ENCODE assay signal across 15 cellular contexts in the genomic region with DNA sequence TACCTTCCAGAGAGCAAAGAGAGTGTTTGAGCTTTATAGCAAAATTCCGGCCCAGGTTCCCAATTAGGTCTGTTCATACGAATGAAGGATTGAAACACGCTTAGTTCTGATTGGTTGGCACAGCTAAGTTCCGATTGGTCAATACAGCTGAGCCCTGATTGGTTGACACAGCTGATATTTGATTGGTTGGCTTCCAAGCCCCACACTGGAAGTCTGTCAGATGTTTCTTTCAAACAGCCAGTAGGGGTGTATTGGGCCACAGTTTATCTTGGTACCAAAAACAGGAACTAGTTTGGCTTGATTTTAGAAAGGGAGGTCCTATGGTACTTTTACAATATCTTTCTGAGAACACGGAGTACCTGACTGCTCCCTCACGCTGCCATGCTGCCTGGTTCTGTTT.
"Had no signal": no experiment of that assay in that cellular context is flagged by ENCODE, and none has a peak within 500 bp of the region (broad histone marks: within the 10 kb centered on the region; RNA-seq: fewer than 3 reads in every experiment).

No MANE protein-coding gene starts in this region.

- DNase-seq: activated CD4-positive, alpha-beta T cell treated with anti-CD3 and anti-CD28 coated beads for 48 hours; activated CD8-positive, alpha-beta memory T cell treated with anti-CD3 and anti-CD28 coated beads, Interleukin-2, amount 50 U/mL, for 48 hours; activated CD8-positive, alpha-beta T cell treated with anti-CD3 and anti-CD28 coated beads for 36 hours; activated gamma-delta T cell treated with Interleukin-2 at 50 U/mL for 16 hours; amniotic stem cell; caudate nucleus; colonic mucosa; left ventricle myocardium inferior; natural killer cell; posterior cingulate gyrus; retina; stimulated activated CD4-positive, alpha-beta T cell treated with anti-CD3 and anti-CD28 coated beads, Interleukin-12 subunit alpha, Interleukin-12 subunit beta, amount 100 ng/mL, for 4 hours; stimulated activated CD4-positive, alpha-beta T cell treated with anti-CD3 and anti-CD28 coated beads, Interleukin-2, amount 100 ng/mL, for 24 hours; T1000 had no signal

- H3K27me3 Mint-ChIP-seq: activated CD8-positive, alpha-beta T cell treated with anti-CD3 and anti-CD28 coated beads for 36 hours; activated naive CD8-positive, alpha-beta T cell had no signal

- H3K9me3 Mint-ChIP-seq: natural killer cell had no signal

- H3K4me3 Mint-ChIP-seq: activated CD8-positive, alpha-beta T cell treated with anti-CD3 and anti-CD28 coated beads for 36 hours; activated naive CD8-positive, alpha-beta T cell; natural killer cell had no signal

- H3K4me1 Mint-ChIP-seq: natural killer cell had no signal

- H3K27ac Mint-ChIP-seq: activated CD8-positive, alpha-beta T cell treated with anti-CD3 and anti-CD28 coated beads for 36 hours; activated naive CD8-positive, alpha-beta T cell; natural killer cell had no signal

- H3K36me3 Mint-ChIP-seq: activated naive CD8-positive, alpha-beta T cell; natural killer cell had no signal

- ATAC-seq: activated CD8-positive, alpha-beta T cell treated with anti-CD3 and anti-CD28 coated beads for 36 hours; natural killer cell had no signal
